8 cellular contexts compared by ENCODE assay signal in genomic region chr17:2401426-2402221, GRCh38. TPM values are rescaled to one million over a fixed set of nuclear protein-coding genes. Genes with fewer than 3 reads are reported as not detected.
DNase-seq lines count a peak whose midpoint lies in the region; ATAC-seq and TF ChIP-seq lines count a peak whose summit lies in the region.

No MANE protein-coding gene starts in this region.

- TF ChIP-seq CTCF in ovary (IDR thresholded peaks at IDR 0.05) (no peak), thyroid gland (IDR thresholded peaks at IDR 0.05) (peak in 1 of 6 experiments; percentile 38)

- H3K4me3 ChIP-seq in GM08714 (ENCODE audit: low read length), result peak overlapping the region; percentile 75
- H3K4me3 ChIP-seq in adipocyte (ENCODE audit: low read length), result peak overlapping the region; percentile 97
- H3K4me3 ChIP-seq in ovary, result peak overlapping the region; percentile 99
- peak overlapping the region; percentile 34 to 95 (median 43) for H3K4me3 ChIP-seq in thyroid gland (replicated peaks in 1 of 3)

- H3K27ac ChIP-seq in ovary (peak overlapping the region; percentile 84 to 99), thyroid gland (peak overlapping the region; percentile 92 to 98 (median 95))

- DNase-seq in NCI-H1417 (lab: John Stamatoyannopoulos, UW), result peak; percentile 95 to 98 (median 95)
- DNase-seq in SW 1271 (lab: John Stamatoyannopoulos, UW), result peak; percentile 96 to 98
- peak; percentile 100 for DNase-seq in adipocyte (ENCODE audit: low read depth)
- DNase-seq in Right ventricle myocardium superior, result peak; percentile 100
- DNase-seq in ovary, result peak; percentile 100
- DNase-seq in thyroid gland, result peak; percentile 100

- H3K4me1 ChIP-seq in adipocyte (ENCODE audit: control insufficient read depth, insufficient read depth, low read length), result peaks cover 67% of the 10 kb centered on the region
- H3K4me1 ChIP-seq in ovary (ENCODE audit: insufficient read depth), result peaks cover 20% of the 10 kb centered on the region
- peaks cover 29 to 63% of the 10 kb centered on the region in 2 donors for H3K4me1 ChIP-seq in thyroid gland

- no peaks in the 10 kb centered on the region for H3K36me3 ChIP-seq in adipocyte (ENCODE audit: control insufficient read depth, insufficient read depth, low read length, severe bottlenecking)
- H3K36me3 ChIP-seq in ovary, result no peaks in the 10 kb centered on the region
- no peaks in the 10 kb centered on the region for H3K36me3 ChIP-seq in thyroid gland

- ATAC-seq in HG02678 (IDR thresholded peaks at IDR 0.05; ENCODE audit: unreplicated experiment), result peak; percentile 49
- ATAC-seq in Right ventricle myocardium superior (ENCODE audit: poor library complexity), result peak; percentile 68

- peak overlapping the region; percentile 98 for H3K9ac ChIP-seq in adipocyte (ENCODE audit: low read length)

- 0 to 1% (median 0%) methylated on average over 60 to 71 of the region's 72 CpGs for WGBS in ovary, 3 donors
- WGBS in thyroid gland, 2 donors, result 0 to 1% methylated on average over 40 to 49 of the region's 72 CpGs

- TF ChIP-seq POLR2A in ovary (IDR thresholded peaks at IDR 0.05), result peak; percentile 60
- TF ChIP-seq POLR2A in thyroid gland (IDR thresholded peaks at IDR 0.05), result no peak

- intact Hi-C loops in Right ventricle myocardium superior (cut with DNase I), result no loop called here
- intact Hi-C loops in ovary (cut with DNase I), result no loop called here
- intact Hi-C loops in thyroid gland (cut with DNase I), result no loop called here

- H3K27me3 ChIP-seq in adipocyte (replicated peaks; ENCODE audit: control insufficient read depth, insufficient read depth, low read length), result no peaks in the 10 kb centered on the region
- H3K27me3 ChIP-seq in ovary, result no peaks in the 10 kb centered on the region
- no peaks in the 10 kb centered on the region for H3K27me3 ChIP-seq in thyroid gland

- H3K9me3 ChIP-seq in adipocyte (ENCODE audit: control insufficient read depth, low read length) (no peaks in the 10 kb centered on the region), ovary (no peaks in the 10 kb centered on the region), thyroid gland (no peaks in the 10 kb centered on the region)

- peak; percentile 86 for TF ChIP-seq EP300 in ovary (IDR thresholded peaks at IDR 0.05)

RNA-seq across cellular contexts. Expression of gene MNT, which starts 0.8 kb away (rescaled TPM):
- total RNA-seq in Right ventricle myocardium superior, result 10.1 TPM
- 10 to 100 TPM in 6 of 7 donors, 1 to 10 TPM in 1; 5.4 to 37.0 (median 27.3) TPM for total RNA-seq in ovary
- polyA plus RNA-seq in ovary, result 10 to 100 TPM in 1 of 2 donors, 1 to 10 TPM in 1; 5.0 to 15.4 TPM
- total RNA-seq in thyroid gland, result 10 to 100 TPM in 3 of 4 donors, 1 to 10 TPM in 1; 8.2 to 28.9 (median 10.9) TPM

Comparison
In these comparisons a context has a peak if more than half of its experiments do, and no peak if none do; other contexts are left out.
1. Peak in every context shown above with its lines: DNase-seq, ATAC-seq, H3K4me3 ChIP-seq and H3K27ac ChIP-seq.
2. H3K4me3 ChIP-seq: peak in every context shown above with its lines; median percentile 99 in ovary; 97 in adipocyte; 75 in GM08714; 43 in thyroid gland.